30 cellular contexts compared by ENCODE assay signal in genomic region chr1:62210960-62211359, GRCh38. TPM values are rescaled to one million over a fixed set of nuclear protein-coding genes. Genes with fewer than 3 reads are reported as not detected.
DNase-seq lines count a peak whose midpoint lies in the region; ATAC-seq and TF ChIP-seq lines count a peak whose summit lies in the region.
"Had no signal": no experiment of that assay in that cellular context is flagged by ENCODE, and none has a peak within 500 bp of the region (broad histone marks: within the 10 kb centered on the region; RNA-seq: fewer than 3 reads in every experiment).

No MANE protein-coding gene starts in this region.

- no peaks in the 10 kb centered on the region for H4K20me1 ChIP-seq in PC-9 (ENCODE audit: insufficient read depth)

- peaks cover 9% of the 10 kb centered on the region for H3F3A ChIP-seq in PC-9 (ENCODE audit: insufficient read depth, low read depth)

- no peaks in the 10 kb centered on the region for H3K79me2 ChIP-seq in PC-9 (ENCODE audit: low read depth)

- H3K36me3 ChIP-seq in PC-9 (ENCODE audit: low read depth) (no peaks in the 10 kb centered on the region), suprapubic skin (no peaks in the 10 kb centered on the region)
- H3K36me3 ChIP-seq: brain microvascular endothelial cell, gastroesophageal sphincter, lower lobe of right lung, SJCRH30, transverse colon had no signal

- H3K27me3 ChIP-seq in PC-9 (ENCODE audit: insufficient read depth, low read depth): no peaks in the 10 kb centered on the region
- no peaks in the 10 kb centered on the region for H3K27me3 ChIP-seq in suprapubic skin
- H3K27me3 ChIP-seq: brain microvascular endothelial cell, dorsolateral prefrontal cortex, gastroesophageal sphincter, SJCRH30, transverse colon had no signal

- no peak overlapping the region for H3K4me3 ChIP-seq in PC-9
- no peak overlapping the region for H3K4me3 ChIP-seq in suprapubic skin
- H3K4me3 ChIP-seq: dorsolateral prefrontal cortex, gastroesophageal sphincter, lower lobe of right lung, psoas muscle, SJCRH30, transverse colon had no signal

- no peak overlapping the region for H3K4me2 ChIP-seq in PC-9

- TF ChIP-seq EP300 in suprapubic skin (IDR thresholded peaks at IDR 0.05): no peak

- H3K27ac ChIP-seq in PC-9: peak overlapping the region; percentile 11; the same call in 1 of the 2 replicates
- H3K27ac ChIP-seq in epithelial cell of prostate: peak overlapping the region; percentile 67
- no peak overlapping the region for H3K27ac ChIP-seq in suprapubic skin
- H3K27ac ChIP-seq: 22Rv1, brain microvascular endothelial cell, C4-2B, dorsolateral prefrontal cortex, gastroesophageal sphincter, lower lobe of right lung, psoas muscle, SJCRH30, transverse colon had no signal

- CTCF ChIA-PET in PC-9 (lab: Charles Lee): no interaction called here

- intact Hi-C loops in PC-9 (cut with micrococcal nuclease; ENCODE audit: unreplicated experiment): no loop called here

- peaks cover 7% of the 10 kb centered on the region; the same call in 1 of the 2 replicates for H3K4me1 ChIP-seq in PC-9 (replicated peaks; ENCODE audit: insufficient read depth)
- no peaks in the 10 kb centered on the region for H3K4me1 ChIP-seq in suprapubic skin
- H3K4me1 ChIP-seq: gastroesophageal sphincter, lower lobe of right lung, psoas muscle, transverse colon had no signal

- POLR2A ChIA-PET in PC-9 (lab: Charles Lee; ENCODE audit: unreplicated experiment): no interaction called here

- TF ChIP-seq POLR2A in suprapubic skin (IDR thresholded peaks at IDR 0.05): no peak

- DNase-seq in DMS 273 (lab: John Stamatoyannopoulos, UW; ENCODE audit: unreplicated experiment): peak; percentile 38
- DNase-seq in DMS 273 treated with DMSO at 0.1 percent for 48 hours (lab: John Stamatoyannopoulos, UW): no peak
- DNase-seq in DMS53 treated with DMSO at 0.1 percent for 48 hours (lab: John Stamatoyannopoulos, UW; ENCODE audit: unreplicated experiment): peak; percentile 20
- DNase-seq in PC-9: no peak
- DNase-seq in epithelial cell of prostate (ENCODE audit: low read depth, low spot score): no peak
- DNase-seq in suprapubic skin (ENCODE audit: low spot score in 2 of 2): no peak
- no peak for DNase-seq in CD1c-positive myeloid dendritic cell (ENCODE audit: extremely low spot score)
- DNase-seq: activated CD4-positive, alpha-beta T cell treated with anti-CD3 and anti-CD28 coated beads for 4 hours; activated naive CD4-positive, alpha-beta T cell treated with anti-CD3 and anti-CD28 coated beads, Interleukin-2, amount 50 U/mL, for 16 hours; amniotic stem cell; brain microvascular endothelial cell; dorsolateral prefrontal cortex; HCEC 1CT; lower lobe of right lung; naive thymus-derived CD8-positive, alpha-beta T cell; NCI-H1092; NCI-H187; NCI-H345; NCI-H82; psoas muscle; stimulated activated CD4-positive, alpha-beta T cell treated with anti-CD3 and anti-CD28 coated beads, Interleukin-4, amount 100 ng/mL, for 4 hours; T-helper 9 cell; transverse colon had no signal

- H3K9me3 ChIP-seq in PC-9 (ENCODE audit: insufficient read depth, low read depth): peaks cover 21% of the 10 kb centered on the region
- H3K9me3 ChIP-seq in suprapubic skin: peaks cover 10% of the 10 kb centered on the region
- H3K9me3 ChIP-seq: psoas muscle had no signal

- TF ChIP-seq CTCF in PC-9 (conservative IDR thresholded peaks at IDR 0.05) (no peak), suprapubic skin (IDR thresholded peaks at IDR 0.05) (no peak)

- H2AFZ ChIP-seq in PC-9: no peak overlapping the region

- ATAC-seq in GM18870 (IDR thresholded peaks at IDR 0.05; ENCODE audit: unreplicated experiment): no peak
- ATAC-seq: gastroesophageal sphincter; lower lobe of right lung; naive thymus-derived CD8-positive, alpha-beta T cell; psoas muscle had no signal

- no peaks in the 10 kb centered on the region for H3K9me2 ChIP-seq in PC-9 (ENCODE audit: insufficient read depth)

- BruUV-seq in PC-9 (replicated peaks; lab: Mats Ljungman, UMichigan): no TSS peak

- 97% methylated on average over 1 of the region's 1 CpG for WGBS in suprapubic skin

RNA-seq across cellular contexts. Expression of gene L1TD1, which starts 16.3 kb away (rescaled TPM):
- total RNA-seq in PC-9 (2021) (0.10 TPM in 1 of 2 replicates, not detected in the other), suprapubic skin (under 1 TPM in 1 of 4 donors, not detected in 3; 0.16 TPM)
- total RNA-seq: activated T-helper 17 cell treated with anti-CD3 and anti-CD28 coated beads, Interleukin-2, amount 50 U/mL, for 72 hours; naive thymus-derived CD8-positive, alpha-beta T cell; RPMI7951; SJCRH30 had no signal

Comparison
In these comparisons a context has a peak if more than half of its experiments do, and no peak if none do; other contexts are left out.
1. DNase-seq: peak in DMS 273 (single experiment) and DMS53 treated with DMSO at 0.1 percent for 48 hours (single experiment); none in DMS 273 treated with DMSO at 0.1 percent for 48 hours (single experiment), PC-9 (0 of 2), epithelial cell of prostate (single experiment), suprapubic skin (0 of 2) and CD1c-positive myeloid dendritic cell (single experiment).